ENCODE assay signal across 26 cellular contexts in genomic region chr12:96069511-96070231, GRCh38.
"Had no signal": no experiment of that assay in that cellular context is flagged by ENCODE, and none has a peak within 500 bp of the region (broad histone marks: within the 10 kb centered on the region; RNA-seq: fewer than 3 reads in every experiment).

No MANE protein-coding gene starts in this region.

- H3K36me3 Mint-ChIP-seq: activated CD4-positive, alpha-beta memory T cell treated with anti-CD3 and anti-CD28 coated beads for 36 hours; activated naive CD4-positive, alpha-beta T cell treated with anti-CD3 and anti-CD28 coated beads, Interleukin-2, amount 10 ng/mL, durations not matched to agents 7 days and 5 days; activated naive CD8-positive, alpha-beta T cell treated with anti-CD3 and anti-CD28 coated beads for 36 hours had no signal

- ATAC-seq: Right ventricle myocardium inferior had no signal

- H3K9me3 Mint-ChIP-seq: activated CD4-positive, alpha-beta memory T cell treated with anti-CD3 and anti-CD28 coated beads for 36 hours; activated CD4-positive, alpha-beta T cell treated with anti-CD3 and anti-CD28 coated beads, Interleukin-2, amount 10 ng/mL, durations not matched to agents 7 days and 5 days; activated naive CD4-positive, alpha-beta T cell treated with anti-CD3 and anti-CD28 coated beads, Interleukin-2, amount 10 ng/mL, durations not matched to agents 7 days and 5 days; activated naive CD8-positive, alpha-beta T cell treated with anti-CD3 and anti-CD28 coated beads for 36 hours; activated T-helper 2 cell treated with anti-CD3 and anti-CD28 coated beads, Interferon-gamma antibody, Interleukin-2, Interleukin-4, amounts not matched to agents 10 μg/mL and 5 μg/mL and 100 μg/mL, durations not matched to agents 14 hours and 24 hours and 36 hours had no signal

- DNase-seq: activated CD4-positive, alpha-beta memory T cell treated with anti-CD3 and anti-CD28 coated beads for 36 hours; activated CD4-positive, alpha-beta T cell treated with anti-CD3 and anti-CD28 coated beads, Interleukin-2, amount 10 ng/mL, durations not matched to agents 7 days and 5 days; activated CD4-positive, CD25-positive, alpha-beta regulatory T cell; activated CD8-positive, alpha-beta memory T cell treated with anti-CD3 and anti-CD28 coated beads for 24 hours; activated gamma-delta T cell treated with Interleukin-2 at 50 U/mL for 16 hours; activated naive CD4-positive, alpha-beta T cell treated with anti-CD3 and anti-CD28 coated beads, Interleukin-2, amount 10 ng/mL, durations not matched to agents 7 days and 5 days; activated naive CD8-positive, alpha-beta T cell treated with anti-CD3 and anti-CD28 coated beads for 36 hours; activated T-cell treated with anti-CD3 and anti-CD28 coated beads for 4 hours; activated T-cell treated with anti-CD3 and anti-CD28 coated beads, Interleukin-2, amount 50 U/mL, for 48 hours; adrenal gland; anterior cingulate cortex; cerebellar nuclear complex; Karpas-422; MM.1S; NCI-H1105; NCI-H1436 treated with DMSO at 0.1 percent for 48 hours; NCI-H187; NCI-H2081; NCI-H2227 treated with DMSO at 0.1 percent for 48 hours; NCI-H446 treated with DMSO at 0.1 percent for 48 hours; NCI-H748 treated with DMSO at 0.1 percent for 48 hours; RPMI8226; SK-N-SH; T-helper 1 cell had no signal

- H3K27me3 Mint-ChIP-seq: activated CD4-positive, alpha-beta T cell treated with anti-CD3 and anti-CD28 coated beads, Interleukin-2, amount 10 ng/mL, durations not matched to agents 7 days and 5 days; activated naive CD8-positive, alpha-beta T cell treated with anti-CD3 and anti-CD28 coated beads for 36 hours had no signal

- H3K4me3 Mint-ChIP-seq: activated CD4-positive, alpha-beta memory T cell treated with anti-CD3 and anti-CD28 coated beads for 36 hours; activated CD4-positive, alpha-beta T cell treated with anti-CD3 and anti-CD28 coated beads, Interleukin-2, amount 10 ng/mL, durations not matched to agents 7 days and 5 days; activated naive CD4-positive, alpha-beta T cell treated with anti-CD3 and anti-CD28 coated beads, Interleukin-2, amount 10 ng/mL, durations not matched to agents 7 days and 5 days; activated naive CD8-positive, alpha-beta T cell treated with anti-CD3 and anti-CD28 coated beads for 36 hours had no signal

- H3K27ac Mint-ChIP-seq: activated CD4-positive, alpha-beta memory T cell treated with anti-CD3 and anti-CD28 coated beads for 36 hours; activated CD4-positive, alpha-beta T cell treated with anti-CD3 and anti-CD28 coated beads, Interleukin-2, amount 10 ng/mL, durations not matched to agents 7 days and 5 days; activated naive CD4-positive, alpha-beta T cell treated with anti-CD3 and anti-CD28 coated beads, Interleukin-2, amount 10 ng/mL, durations not matched to agents 7 days and 5 days; activated naive CD8-positive, alpha-beta T cell treated with anti-CD3 and anti-CD28 coated beads for 36 hours; activated T-helper 2 cell treated with anti-CD3 and anti-CD28 coated beads, Interferon-gamma antibody, Interleukin-2, Interleukin-4, amounts not matched to agents 10 μg/mL and 5 μg/mL and 100 μg/mL, durations not matched to agents 14 hours and 24 hours and 36 hours had no signal
